1 cellular context compared by ENCODE assay signal in genomic region chr12:111033281-111034147, GRCh38.
TF ChIP-seq lines count a peak whose summit lies in the region.

No MANE protein-coding gene starts in this region.

TF ChIP-seq in GM23338, 12 proteins besides CTCF, POLR2A, EP300 and RAD21 (continued from another document):
- TF ChIP-seq REST (IDR thresholded peaks at IDR 0.05; ENCODE audit: unreplicated experiment), result no peak
- TF ChIP-seq ZNF462 (CRISPR knock-in tag; IDR thresholded peaks at IDR 0.05), result no peak
- TF ChIP-seq STAT1 (IDR thresholded peaks at IDR 0.05; ENCODE audit: unreplicated experiment), result no peak
- no peak for TF ChIP-seq JUNB (IDR thresholded peaks at IDR 0.05; ENCODE audit: unreplicated experiment)
- TF ChIP-seq ZNF331 (CRISPR knock-in tag; IDR thresholded peaks at IDR 0.05; ENCODE audit: low read depth), result no peak
